ENCODE assay signal across 15 cellular contexts in the genomic region with DNA sequence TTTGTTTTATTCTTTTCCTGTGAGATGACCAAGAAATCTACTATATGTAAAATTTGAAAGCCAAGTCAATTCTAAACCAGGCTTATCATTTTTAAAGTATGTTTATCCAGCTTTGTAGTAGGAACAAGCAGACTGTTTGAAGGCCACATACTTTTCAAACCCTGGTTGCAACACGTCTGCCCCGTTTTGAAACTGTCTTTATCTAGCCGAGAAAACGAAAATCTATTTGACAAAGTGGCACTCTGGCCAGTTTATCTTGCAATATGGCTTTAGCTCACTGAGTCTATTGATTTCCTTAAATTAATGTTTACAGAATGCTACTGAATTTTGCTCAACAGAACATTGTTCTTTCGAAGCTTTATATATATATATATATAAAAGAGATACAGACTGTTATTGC.
"Had no signal": no experiment of that assay in that cellular context is flagged by ENCODE, and none has a peak within 500 bp of the region (broad histone marks: within the 10 kb centered on the region; RNA-seq: fewer than 3 reads in every experiment).

No MANE protein-coding gene starts in this region.

- H3K9me3 ChIP-seq: lower lobe of right lung, thoracic aorta had no signal

- H3K4me3 Mint-ChIP-seq: activated naive CD4-positive, alpha-beta T cell treated with anti-CD3 and anti-CD28 coated beads, Interleukin-2, amount 50 U/mL, for 24 hours had no signal

- H3K27me3 ChIP-seq: brain microvascular endothelial cell had no signal

- H3K36me3 Mint-ChIP-seq: activated naive CD4-positive, alpha-beta T cell treated with anti-CD3 and anti-CD28 coated beads, Interleukin-2, amount 50 U/mL, for 24 hours had no signal

- DNase-seq: activated CD4-positive, alpha-beta T cell treated with anti-CD3 and anti-CD28 coated beads, Interleukin-2, amount 50 U/mL, for 1 hour; activated CD4-positive, CD25-positive, alpha-beta regulatory T cell; amygdala; brain microvascular endothelial cell; kidney; lower lobe of right lung; midbrain; stimulated activated CD4-positive, alpha-beta T cell treated with anti-CD3 and anti-CD28 coated beads, Interleukin-12 subunit alpha, Interleukin-12 subunit beta, amount 100 ng/mL, for 4 hours; stimulated activated CD4-positive, alpha-beta T cell treated with anti-CD3 and anti-CD28 coated beads, Interleukin-2, amount 100 ng/mL, for 48 hours; stimulated activated naive CD8-positive, alpha-beta T cell treated with anti-CD3 and anti-CD28 coated beads, Interleukin-15, Interleukin-2, amounts not matched to agents 100 U/mL and 50 U/mL, for 24 hours; T-helper 2 cell had no signal

- ATAC-seq: esophagus mucosa; lower lobe of right lung; sciatic nerve; stimulated activated naive CD8-positive, alpha-beta T cell treated with anti-CD3 and anti-CD28 coated beads, Interleukin-15, Interleukin-2, amounts not matched to agents 100 U/mL and 50 U/mL, for 24 hours had no signal

- H3K36me3 ChIP-seq: brain microvascular endothelial cell, lower lobe of right lung, thoracic aorta had no signal

- H3K27ac ChIP-seq: brain microvascular endothelial cell, lower lobe of right lung, thoracic aorta had no signal

- H3K27ac Mint-ChIP-seq: activated naive CD4-positive, alpha-beta T cell treated with anti-CD3 and anti-CD28 coated beads, Interleukin-2, amount 50 U/mL, for 24 hours had no signal

- H3K9me3 Mint-ChIP-seq: activated naive CD4-positive, alpha-beta T cell treated with anti-CD3 and anti-CD28 coated beads, Interleukin-2, amount 50 U/mL, for 24 hours had no signal

- H3K4me1 ChIP-seq: lower lobe of right lung had no signal

- H3K4me1 Mint-ChIP-seq: activated naive CD4-positive, alpha-beta T cell treated with anti-CD3 and anti-CD28 coated beads, Interleukin-2, amount 50 U/mL, for 24 hours had no signal

- H3K4me3 ChIP-seq: lower lobe of right lung, thoracic aorta had no signal
